Comparison of ENCODE assay signal across 9 cellular contexts in genomic region chr4:185730387-185730786, GRCh38.
DNase-seq lines count a peak whose midpoint lies in the region; TF ChIP-seq lines count a peak whose summit lies in the region.
"Had no signal": no experiment of that assay in that cellular context is flagged by ENCODE, and none has a peak within 500 bp of the region (broad histone marks: within the 10 kb centered on the region; RNA-seq: fewer than 3 reads in every experiment).

No MANE protein-coding gene starts in this region.

- intact Hi-C loops in left ventricle myocardium inferior (cut with micrococcal nuclease), result no loop called here
- intact Hi-C loops in CD4-positive, alpha-beta memory T cell (cut with micrococcal nuclease), result no loop called here

- H3K4me1 Mint-ChIP-seq in CD4-positive, alpha-beta memory T cell, result no peaks in the 10 kb centered on the region

- CTCF ChIA-PET in CD4-positive, alpha-beta memory T cell (lab: Charles Lee; ENCODE audit: partially characterized antibody), result no interaction called here

- no peak overlapping the region for H3K27ac ChIP-seq in OCI-LY1 (ENCODE audit: low read depth, low read length, poor library complexity, severe bottlenecking)
- peak overlapping the region; percentile 63 for H3K27ac ChIP-seq in left ventricle myocardium inferior (replicated peaks)
- H3K27ac ChIP-seq in CD4-positive, alpha-beta memory T cell (ENCODE audit: low read depth, low read length), result no peak overlapping the region

- no peak overlapping the region for H3K9ac ChIP-seq in OCI-LY1 (ENCODE audit: low read length)

- H3K27me3 ChIP-seq in OCI-LY1 (ENCODE audit: insufficient read depth, low read length), result no peaks in the 10 kb centered on the region
- no peaks in the 10 kb centered on the region for H3K27me3 ChIP-seq in left ventricle myocardium inferior (ENCODE audit: low read depth)
- no peaks in the 10 kb centered on the region for H3K27me3 ChIP-seq in CD4-positive, alpha-beta memory T cell (ENCODE audit: insufficient read depth, low read length)

- no peaks in the 10 kb centered on the region for H4K20me1 ChIP-seq in OCI-LY1 (ENCODE audit: insufficient read depth, low read length)

- H3K36me3 Mint-ChIP-seq in CD4-positive, alpha-beta memory T cell, result no peaks in the 10 kb centered on the region

- H3K9me3 Mint-ChIP-seq in CD4-positive, alpha-beta memory T cell, result peaks cover 0 to 3% (median 0%) of the 10 kb centered on the region in 8 donors

- H3K4me3 ChIP-seq in GM12865 (ENCODE audit: low read depth, low read length) (no peak overlapping the region), OCI-LY1 (ENCODE audit: low read depth, low read length, poor library complexity, severe bottlenecking) (no peak overlapping the region), left ventricle myocardium inferior (no peak overlapping the region)
- H3K4me3 ChIP-seq in CD4-positive, alpha-beta memory T cell (ENCODE audit: low read length in 2 of 2), result no peak overlapping the region
- H3K4me3 ChIP-seq: HAP-1 had no signal

- peaks cover 30% of the 10 kb centered on the region for H3K36me3 ChIP-seq in OCI-LY1 (ENCODE audit: insufficient read depth, low read length)
- H3K36me3 ChIP-seq in left ventricle myocardium inferior, result peaks cover 19% of the 10 kb centered on the region
- H3K36me3 ChIP-seq in CD4-positive, alpha-beta memory T cell (ENCODE audit: insufficient read depth, low read length), result no peaks in the 10 kb centered on the region
- H3K36me3 ChIP-seq: HAP-1 had no signal

- H3K27me3 Mint-ChIP-seq in CD4-positive, alpha-beta memory T cell, result peaks cover 15 to 19% of the 10 kb centered on the region in 2 donors

- H3K4me3 Mint-ChIP-seq in CD4-positive, alpha-beta memory T cell, result no peak overlapping the region

- POLR2A ChIA-PET in CD4-positive, alpha-beta memory T cell (lab: Charles Lee; ENCODE audit: partially characterized antibody), result no interaction called here

- DNase-seq in GM12865 (ENCODE audit: low read depth) (peak; percentile 82), H4 (ENCODE audit: low spot score) (peak; percentile 65), left ventricle myocardium inferior (no peak), NCI-H2081 treated with DMSO at 0.1 percent for 48 hours (lab: John Stamatoyannopoulos, UW) (no peak), SHP77 treated with DMSO at 0.1 percent for 48 hours (lab: John Stamatoyannopoulos, UW) (no peak)
- no peak for DNase-seq in CD4-positive, alpha-beta memory T cell
- no peak for DNase-seq in stimulated activated naive CD4-positive, alpha-beta T cell treated with Interleukin-2 at 50 U/mL for 16 hours (lab: John Stamatoyannopoulos, UW)

- no peaks in the 10 kb centered on the region for H3K79me2 ChIP-seq in OCI-LY1 (ENCODE audit: insufficient read depth, low read length)

- no peaks in the 10 kb centered on the region for H3K9me2 ChIP-seq in OCI-LY1 (ENCODE audit: low read depth, low read length)

- peak overlapping the region; percentile 28; the same call in 1 of the 2 replicates for H3K4me2 ChIP-seq in OCI-LY1 (ENCODE audit: low read length)

- no peak for TF ChIP-seq CTCF in GM12865 (IDR thresholded peaks at IDR 0.05; ENCODE audit: insufficient read depth, low read depth, low read length, missing control alignments)
- no peak for TF ChIP-seq CTCF in OCI-LY1 (IDR thresholded peaks at IDR 0.05; ENCODE audit: low read length)
- no peak for TF ChIP-seq CTCF in left ventricle myocardium inferior (IDR thresholded peaks at IDR 0.05; ENCODE audit: borderline replicate concordance)

- H3K27ac Mint-ChIP-seq in CD4-positive, alpha-beta memory T cell, result no peak overlapping the region

- no peaks in the 10 kb centered on the region for H3F3A ChIP-seq in OCI-LY1 (ENCODE audit: insufficient read depth, low read length)

- H2AFZ ChIP-seq in OCI-LY1 (ENCODE audit: low read length), result no peak overlapping the region

- H3K9me3 ChIP-seq in OCI-LY1 (ENCODE audit: low read length) (no peaks in the 10 kb centered on the region), left ventricle myocardium inferior (replicated peaks) (no peaks in the 10 kb centered on the region)
- H3K9me3 ChIP-seq in CD4-positive, alpha-beta memory T cell (ENCODE audit: control insufficient read depth in 1 of 2, low read length in 2 of 2), result no peaks in the 10 kb centered on the region
- H3K9me3 ChIP-seq: HAP-1 had no signal

- H3K4me1 ChIP-seq in OCI-LY1 (ENCODE audit: insufficient read depth, low read length, severe bottlenecking), result peaks cover 30% of the 10 kb centered on the region
- peaks cover 88% of the 10 kb centered on the region for H3K4me1 ChIP-seq in left ventricle myocardium inferior
- no peaks in the 10 kb centered on the region for H3K4me1 ChIP-seq in CD4-positive, alpha-beta memory T cell (ENCODE audit: insufficient read depth, low read length)
- H3K4me1 ChIP-seq: HAP-1 had no signal

Comparison
In these comparisons a context has a peak if more than half of its experiments do, and no peak if none do; other contexts are left out.
1. DNase-seq: peak in GM12865 (single experiment) and H4 (single experiment); none in left ventricle myocardium inferior (single experiment), NCI-H2081 treated with DMSO at 0.1 percent for 48 hours (single experiment), CD4-positive, alpha-beta memory T cell (0 of 5), SHP77 treated with DMSO at 0.1 percent for 48 hours (single experiment) and stimulated activated naive CD4-positive, alpha-beta T cell treated with Interleukin-2 at 50 U/mL for 16 hours (single experiment).